In genomic region chr4:88865051-88865450, GRCh38 we compare ENCODE assay signal across 25 cellular contexts.
A peak's percentile ranks its signal among the peaks of the same experiment; 100 is the strongest.
DNase-seq lines count a peak whose midpoint lies in the region; FAIRE-seq and TF ChIP-seq lines count a peak whose summit lies in the region.
"Had no signal": no experiment of that assay in that cellular context is flagged by ENCODE, and none has a peak within 500 bp of the region (broad histone marks: within the 10 kb centered on the region; RNA-seq: fewer than 3 reads in every experiment).

No MANE protein-coding gene starts in this region.

- H3K36me3 ChIP-seq in brain microvascular endothelial cell (replicated peaks) = no peaks in the 10 kb centered on the region
- H3K36me3 ChIP-seq: heart left ventricle, SJCRH30 had no signal

- H3K27ac ChIP-seq in brain microvascular endothelial cell = peak overlapping the region; percentile 74
- H3K27ac ChIP-seq: heart left ventricle, HL-60, SJCRH30 had no signal

- in situ Hi-C loops in brain microvascular endothelial cell (cut with HindIII; ENCODE audit: low pct_ligation_motif_present, low sequenced_read_pairs) (no loop called here), GM13976 (cut with MboI; ENCODE audit: low sequenced_read_pairs, unreplicated experiment) (no loop called here)

- TF ChIP-seq CTCF in brain microvascular endothelial cell (IDR thresholded peaks at IDR 0.05; ENCODE audit: low read depth, low read length, missing control alignments) = no peak
- TF ChIP-seq CTCF in GM13976 (IDR thresholded peaks at IDR 0.05; ENCODE audit: borderline replicate concordance, control extremely low read depth, extremely low read depth, insufficient read depth, missing control alignments) = no peak

- DNase-seq in A172 (ENCODE audit: low spot score) = peak; percentile 10
- peak; percentile 36 for DNase-seq in HT1080 (ENCODE audit: low read depth)
- no peak for DNase-seq in brain microvascular endothelial cell
- DNase-seq in glomerular endothelial cell (ENCODE audit: extremely low read depth, low read depth, low spot score) = peak; percentile 54
- no peak for DNase-seq in SKM-1 treated with dmso at 0.1 percent for 144 hours (lab: John Stamatoyannopoulos, UW; ENCODE audit: unreplicated experiment)
- DNase-seq in GM13976 (ENCODE audit: low spot score) = no peak
- DNase-seq in H54 (ENCODE audit: insufficient read length, low spot score) = no peak
- no peak for DNase-seq in amygdala (lab: John Stamatoyannopoulos, UW)
- DNase-seq: 8988T; activated CD4-positive, CD25-positive, alpha-beta regulatory T cell treated with anti-CD3 and anti-CD28 coated beads, Interleukin-2, amount 50 U/mL, for 72 hours; activated CD8-positive, alpha-beta T cell treated with anti-CD3 and anti-CD28 coated beads, Interleukin-2, amount 10 ng/mL, durations not matched to agents 7 days and 5 days; activated effector memory CD4-positive, alpha-beta T cell treated with anti-CD3 and anti-CD28 coated beads, Interleukin-2, amount 50 U/mL, for 16 hours; activated T-cell treated with anti-CD3 and anti-CD28 coated beads for 4 hours; CD8-positive, alpha-beta memory T cell; cortex of kidney; DMS53; endodermal cell; heart left ventricle; NCI-H2081; nucleus accumbens; OCI-M1; SJCRH30; small intestine; T-helper 1 cell had no signal

- H3K27me3 ChIP-seq in brain microvascular endothelial cell (replicated peaks) = no peaks in the 10 kb centered on the region
- H3K27me3 ChIP-seq: heart left ventricle, SJCRH30 had no signal

- H3K4me3 ChIP-seq in brain microvascular endothelial cell (ENCODE audit: low read depth, low read length) = no peak overlapping the region
- H3K4me3 ChIP-seq: heart left ventricle, SJCRH30 had no signal

- no peak for TF ChIP-seq POLR2A in H54 (IDR thresholded peaks at IDR 0.05; ENCODE audit: low read depth, low read length)

- no peak for FAIRE-seq in H54 (lab: Jason Lieb, UNC)
- FAIRE-seq: small intestine had no signal

Comparison
In these comparisons a context has a peak if more than half of its experiments do, and no peak if none do; other contexts are left out.
1. DNase-seq: peak in A172 (single experiment), HT1080 (single experiment) and glomerular endothelial cell (single experiment); none in brain microvascular endothelial cell (single experiment), SKM-1 treated with dmso at 0.1 percent for 144 hours (single experiment), GM13976 (single experiment), H54 (single experiment) and amygdala (0 of 56).